21 cellular contexts compared by ENCODE assay signal in genomic region chr11:130854483-130854882, GRCh38.
A peak's percentile ranks its signal among the peaks of the same experiment; 100 is the strongest.
DNase-seq lines count a peak whose midpoint lies in the region; ATAC-seq, FAIRE-seq and TF ChIP-seq lines count a peak whose summit lies in the region.
"Had no signal": no experiment of that assay in that cellular context is flagged by ENCODE, and none has a peak within 500 bp of the region (broad histone marks: within the 10 kb centered on the region; RNA-seq: fewer than 3 reads in every experiment).

No MANE protein-coding gene starts in this region.

- no peak overlapping the region for H3K9ac ChIP-seq in colonic mucosa (ENCODE audit: low read depth in 2 of 2, low read length in 2 of 2)

- H3K4me3 ChIP-seq in colonic mucosa: no peak overlapping the region
- H3K4me3 ChIP-seq in aorta (ENCODE audit: low read length in 2 of 2): no peak overlapping the region
- H3K4me3 ChIP-seq: testis had no signal

- H3K4me1 Mint-ChIP-seq in stimulated activated memory B cell treated with anti-CD40 and anti-IgM and Interleukin-4, amounts not matched to agents 10 μg/mL and 1 μg/mL and 100 μg/mL, for 72 hours: peaks cover 24% of the 10 kb centered on the region

- H3K36me3 ChIP-seq in colonic mucosa (no peaks in the 10 kb centered on the region), aorta (ENCODE audit: control insufficient read depth in 1 of 2, insufficient read depth in 2 of 2, low read length in 1 of 2) (no peaks in the 10 kb centered on the region)

- H3K27ac ChIP-seq in colonic mucosa (no peak overlapping the region), aorta (ENCODE audit: low read depth in 1 of 2, low read length in 2 of 2) (no peak overlapping the region)
- H3K27ac ChIP-seq: epithelial cell of prostate, testis had no signal

- ATAC-seq in GM18867 (IDR thresholded peaks at IDR 0.05; ENCODE audit: unreplicated experiment) (peak; percentile 88), GM21526 (IDR thresholded peaks at IDR 0.05; ENCODE audit: low FRiP score, unreplicated experiment) (peak; percentile 79), HG03175 (IDR thresholded peaks at IDR 0.05; ENCODE audit: unreplicated experiment) (peak; percentile 77), aorta (ENCODE audit: low FRiP score) (no peak)
- peak; percentile 85 for ATAC-seq in stimulated activated memory B cell treated with anti-CD40 and anti-IgM and Interleukin-4, amounts not matched to agents 10 μg/mL and 1 μg/mL and 100 μg/mL, for 72 hours
- ATAC-seq: SK-N-SH treated with all-trans-retinoic acid at 6 μM for 48 hours had no signal

- H3K9me3 Mint-ChIP-seq in stimulated activated memory B cell treated with anti-CD40 and anti-IgM and Interleukin-4, amounts not matched to agents 10 μg/mL and 1 μg/mL and 100 μg/mL, for 72 hours: peaks cover 2% of the 10 kb centered on the region
- H3K9me3 Mint-ChIP-seq: activated T-helper 1 cell treated with anti-CD3 and anti-CD28 coated beads, Interleukin-12 subunit alpha, Interleukin-12 subunit beta, Interleukin-2, Interleukin-4 antibody, amounts not matched to agents 30 ng/mL and 10 ng/mL and 1 ng/mL, durations not matched to agents 14 hours and 24 hours and 36 hours had no signal

- intact Hi-C loops in colonic mucosa (cut with DNase I): no loop called here
- intact Hi-C loops in aorta (cut with DNase I): no loop called here

- H3K27me3 ChIP-seq in colonic mucosa (no peaks in the 10 kb centered on the region), aorta (ENCODE audit: control insufficient read depth in 1 of 2, insufficient read depth in 2 of 2, low read length in 1 of 2) (peaks cover 0 to 1% of the 10 kb centered on the region in 2 donors)
- H3K27me3 ChIP-seq: testis had no signal

- FAIRE-seq in H54 (lab: Jason Lieb, UNC): no peak
- FAIRE-seq: frontal cortex had no signal

- DNase-seq in colonic mucosa (no peak), NCI-H748 treated with DMSO at 0.1 percent for 48 hours (lab: John Stamatoyannopoulos, UW) (no peak), H54 (ENCODE audit: insufficient read length, low spot score) (no peak), aorta (no peak)
- DNase-seq: dermis blood vessel endothelial cell; GOT3; NCI-H146; NCI-H2227 treated with DMSO at 0.1 percent for 48 hours; RPMI8226; stimulated activated CD4-positive, alpha-beta T cell treated with anti-CD3 and anti-CD28 coated beads, Interleukin-4, amount 100 ng/mL, for 24 hours; T-helper 9 cell; testis had no signal

- no peak for TF ChIP-seq POLR2A in H54 (IDR thresholded peaks at IDR 0.05; ENCODE audit: low read depth, low read length)

- WGBS in aorta, 2 donors: 92 to 95% methylated on average over 4 of the region's 4 CpGs

- no peaks in the 10 kb centered on the region for H3K36me3 Mint-ChIP-seq in stimulated activated memory B cell treated with anti-CD40 and anti-IgM and Interleukin-4, amounts not matched to agents 10 μg/mL and 1 μg/mL and 100 μg/mL, for 72 hours

- H3K27me3 Mint-ChIP-seq in stimulated activated memory B cell treated with anti-CD40 and anti-IgM and Interleukin-4, amounts not matched to agents 10 μg/mL and 1 μg/mL and 100 μg/mL, for 72 hours: no peaks in the 10 kb centered on the region

- H3K4me1 ChIP-seq in colonic mucosa: no peaks in the 10 kb centered on the region
- peaks cover 0 to 2% of the 10 kb centered on the region in 2 donors for H3K4me1 ChIP-seq in aorta (ENCODE audit: control insufficient read depth in 1 of 2, insufficient read depth in 2 of 2, low read length in 2 of 2)
- H3K4me1 ChIP-seq: testis had no signal

- H3K27ac Mint-ChIP-seq in stimulated activated memory B cell treated with anti-CD40 and anti-IgM and Interleukin-4, amounts not matched to agents 10 μg/mL and 1 μg/mL and 100 μg/mL, for 72 hours: peak overlapping the region; percentile 7
- H3K27ac Mint-ChIP-seq: activated T-helper 1 cell treated with anti-CD3 and anti-CD28 coated beads, Interleukin-12 subunit alpha, Interleukin-12 subunit beta, Interleukin-2, Interleukin-4 antibody, amounts not matched to agents 30 ng/mL and 10 ng/mL and 1 ng/mL, durations not matched to agents 14 hours and 24 hours and 36 hours; progenitor cell of endocrine pancreas had no signal

- no peak for TF ChIP-seq CTCF in colonic mucosa (IDR thresholded peaks at IDR 0.05)

- H3K9me3 ChIP-seq in colonic mucosa (no peaks in the 10 kb centered on the region), aorta (ENCODE audit: control insufficient read depth, low read length) (no peaks in the 10 kb centered on the region)
- H3K9me3 ChIP-seq: testis had no signal

- no peak overlapping the region for H3K4me3 Mint-ChIP-seq in stimulated activated memory B cell treated with anti-CD40 and anti-IgM and Interleukin-4, amounts not matched to agents 10 μg/mL and 1 μg/mL and 100 μg/mL, for 72 hours
- H3K4me3 Mint-ChIP-seq: activated T-helper 1 cell treated with anti-CD3 and anti-CD28 coated beads, Interleukin-12 subunit alpha, Interleukin-12 subunit beta, Interleukin-2, Interleukin-4 antibody, amounts not matched to agents 30 ng/mL and 10 ng/mL and 1 ng/mL, durations not matched to agents 14 hours and 24 hours and 36 hours had no signal
